ENCODE assay signal across 18 cellular contexts in genomic region chr10:106520698-106521097, GRCh38.
DNase-seq lines count a peak whose midpoint lies in the region; ATAC-seq and TF ChIP-seq lines count a peak whose summit lies in the region.
"Had no signal": no experiment of that assay in that cellular context is flagged by ENCODE, and none has a peak within 500 bp of the region (broad histone marks: within the 10 kb centered on the region; RNA-seq: fewer than 3 reads in every experiment).

No MANE protein-coding gene starts in this region.

- BruUV-seq in PC-3 (replicated peaks; lab: Mats Ljungman, UMichigan): no TSS peak

- H3K9me3 ChIP-seq in GM23248 (ENCODE audit: low read depth): no peaks in the 10 kb centered on the region
- no peaks in the 10 kb centered on the region for H3K9me3 ChIP-seq in PC-3 (ENCODE audit: low read length)
- no peaks in the 10 kb centered on the region for H3K9me3 ChIP-seq in testis
- H3K9me3 ChIP-seq: A549; BLaER1 treated with 17β-estradiol and CSF1 and Interleukin-3, amounts not matched to agents 10 nM and 100 nM; Caco-2 had no signal

- DNase-seq in GM23248: no peak
- DNase-seq in PC-3: no peak
- DNase-seq in fibroblast of gingiva (ENCODE audit: low read depth): peak; percentile 1
- no peak for DNase-seq in NAMALWA (ENCODE audit: low spot score)
- DNase-seq in testis: no peak
- DNase-seq: AML-193; Caco-2; Calu3; CD4-positive, alpha-beta T cell; CD8-positive, alpha-beta T cell; DMS79 treated with DMSO at 0.1 percent for 48 hours; GF-D8 had no signal

- no peaks in the 10 kb centered on the region for H3F3A ChIP-seq in GM23248 (ENCODE audit: insufficient read depth)
- H3F3A ChIP-seq in PC-3 (ENCODE audit: low read length, unreplicated experiment): no peaks in the 10 kb centered on the region

- WGBS in GM23248 (ENCODE audit: low coverage in 1 of 2, low lambda C conversion rate in 2 of 2, missing lambda C conversion rate in 2 of 2), 2 experiments: 10% methylated on average over 4 of the region's 4 CpGs
- 34 to 38% methylated on average over 4 of the region's 4 CpGs for WGBS in testis, 2 donors

- no peaks in the 10 kb centered on the region for H3K36me3 ChIP-seq in GM23248 (ENCODE audit: low read depth)
- no peaks in the 10 kb centered on the region for H3K36me3 ChIP-seq in PC-3 (ENCODE audit: low read depth, low read length)
- no peaks in the 10 kb centered on the region for H3K36me3 ChIP-seq in testis (ENCODE audit: low read depth, missing control alignments)
- H3K36me3 ChIP-seq: BLaER1 treated with 17β-estradiol and CSF1 and Interleukin-3, amounts not matched to agents 10 nM and 100 nM had no signal

- ATAC-seq in PC-3 (no peak), SK-N-SH treated with all-trans-retinoic acid at 6 μM for 48 hours (no peak), HG03039 (IDR thresholded peaks at IDR 0.05; ENCODE audit: unreplicated experiment) (no peak)
- ATAC-seq: A549; CD8-positive, alpha-beta T cell had no signal

- POLR2A ChIA-PET in PC-3 (lab: Charles Lee; ENCODE audit: unreplicated experiment): no interaction called here

- no peaks in the 10 kb centered on the region for H3K4me1 ChIP-seq in GM23248 (ENCODE audit: insufficient read depth)
- H3K4me1 ChIP-seq in PC-3 (ENCODE audit: insufficient read depth, low read length): no peaks in the 10 kb centered on the region
- H3K4me1 ChIP-seq in testis: no peaks in the 10 kb centered on the region
- H3K4me1 ChIP-seq: A549, Caco-2 had no signal

- TF ChIP-seq CTCF in PC-3 (conservative IDR thresholded peaks at IDR 0.05; ENCODE audit: low read depth, low read length) (no peak), testis (IDR thresholded peaks at IDR 0.05) (no peak)

- CTCF ChIA-PET in PC-3 (lab: Charles Lee): no interaction called here

- intact Hi-C loops in PC-3 (cut with micrococcal nuclease): no loop called here
- intact Hi-C loops in testis (cut with DNase I; ENCODE audit: low total_unique reads): no loop called here

- H3K9ac ChIP-seq in GM23248: no peak overlapping the region
- no peak overlapping the region for H3K9ac ChIP-seq in PC-3 (ENCODE audit: low read length)
- H3K9ac ChIP-seq: BLaER1 treated with 17β-estradiol and CSF1 and Interleukin-3, amounts not matched to agents 10 nM and 100 nM had no signal

- no peaks in the 10 kb centered on the region for H3K27me3 ChIP-seq in GM23248 (replicated peaks; ENCODE audit: insufficient read depth)
- H3K27me3 ChIP-seq in PC-3 (ENCODE audit: low read length): no peaks in the 10 kb centered on the region
- H3K27me3 ChIP-seq in testis: no peaks in the 10 kb centered on the region
- H3K27me3 ChIP-seq: BLaER1 treated with 17β-estradiol and CSF1 and Interleukin-3, amounts not matched to agents 10 nM and 100 nM had no signal

- peak overlapping the region; percentile 7; the same call in 1 of the 2 replicates for H2AFZ ChIP-seq in GM23248
- H2AFZ ChIP-seq in PC-3 (ENCODE audit: low read length): peak overlapping the region; percentile 29; the same call in 1 of the 2 replicates

- H3K9me2 ChIP-seq in GM23248 (ENCODE audit: insufficient read depth) (no peaks in the 10 kb centered on the region), PC-3 (replicated peaks; ENCODE audit: low read length) (no peaks in the 10 kb centered on the region)

- no peaks in the 10 kb centered on the region for H3K79me2 ChIP-seq in GM23248 (ENCODE audit: insufficient read depth)
- no peaks in the 10 kb centered on the region for H3K79me2 ChIP-seq in PC-3 (ENCODE audit: low read length)

- H3K27ac ChIP-seq in GM23248: no peak overlapping the region
- H3K27ac ChIP-seq in PC-3 (ENCODE audit: low read length): no peak overlapping the region
- no peak overlapping the region for H3K27ac ChIP-seq in testis
- H3K27ac ChIP-seq: 22Rv1; A549; BLaER1 treated with 17β-estradiol and CSF1 and Interleukin-3, amounts not matched to agents 10 nM and 100 nM; C4-2B had no signal

- TF ChIP-seq POLR2A in testis (IDR thresholded peaks at IDR 0.05): no peak

- no peak overlapping the region for H3K4me2 ChIP-seq in GM23248 (ENCODE audit: unreplicated experiment)
- H3K4me2 ChIP-seq in PC-3 (ENCODE audit: low read length): no peak overlapping the region
- H3K4me2 ChIP-seq: A549; BLaER1 treated with 17β-estradiol and CSF1 and Interleukin-3, amounts not matched to agents 10 nM and 100 nM had no signal

- in situ Hi-C loops in GM23248 (cut with MboI): no loop called here

- H4K20me1 ChIP-seq in GM23248 (ENCODE audit: insufficient read depth) (no peaks in the 10 kb centered on the region), PC-3 (ENCODE audit: low read length) (no peaks in the 10 kb centered on the region)
- H4K20me1 ChIP-seq: BLaER1 treated with 17β-estradiol and CSF1 and Interleukin-3, amounts not matched to agents 10 nM and 100 nM had no signal

- H3K4me3 ChIP-seq in GM23248 (no peak overlapping the region), PC-3 (ENCODE audit: low read length) (no peak overlapping the region), testis (no peak overlapping the region)
- H3K4me3 ChIP-seq: A549; BLaER1 treated with 17β-estradiol and CSF1 and Interleukin-3, amounts not matched to agents 10 nM and 100 nM had no signal

TF ChIP-seq in SK-N-SH treated with all-trans-retinoic acid at 6 μM for 48 hours, 23 proteins besides CTCF, POLR2A, EP300 and RAD21:
- TF ChIP-seq ZFP3 (CRISPR knock-in tag; IDR thresholded peaks at IDR 0.05) (no peak), TCF4 (CRISPR knock-in tag; IDR thresholded peaks at IDR 0.05; ENCODE audit: borderline replicate concordance) (peak; percentile 50; the same call in 1 of the 2 replicates)
